Comparison of ENCODE assay signal across 31 cellular contexts in genomic region chr6:49579649-49580048, GRCh38. TPM values are rescaled to one million over a fixed set of nuclear protein-coding genes. Genes with fewer than 3 reads are reported as not detected.
"Had no signal": no experiment of that assay in that cellular context is flagged by ENCODE, and none has a peak within 500 bp of the region (broad histone marks: within the 10 kb centered on the region; RNA-seq: fewer than 3 reads in every experiment).

No MANE protein-coding gene starts in this region.

- H3K9me3 ChIP-seq: stomach, suprapubic skin, testis, thoracic aorta, thyroid gland, tibial artery, tibial nerve, transverse colon, upper lobe of left lung, upper lobe of right lung, uterus, vagina had no signal

- FAIRE-seq: urothelium cell line had no signal

- H3K4me3 Mint-ChIP-seq: stimulated activated effector memory CD8-positive, alpha-beta T cell treated with anti-CD3 and anti-CD28 coated beads, Interleukin-12 subunit alpha, Interleukin-12 subunit beta, amount 100 ng/mL, for 72 hours; stimulated activated memory B cell treated with anti-CD40 and anti-IgM and Interleukin-4, amounts not matched to agents 10 μg/mL and 1 μg/mL and 100 μg/mL, for 72 hours; stimulated activated naive B cell treated with anti-CD40 and anti-IgM and Interleukin-4, amounts not matched to agents 10 μg/mL and 1 μg/mL and 100 μg/mL, for 72 hours; stimulated activated naive CD8-positive, alpha-beta T cell treated with anti-CD3 and anti-CD28 coated beads, Interleukin-15, amount 100 ng/mL, for 72 hours; stimulated activated naive CD8-positive, alpha-beta T cell treated with anti-CD3 and anti-CD28 coated beads, Interleukin-15, Interleukin-2, amounts not matched to agents 100 ng/mL and 50 ng/mL, for 24 hours; type B pancreatic cell had no signal

- H3K27me3 ChIP-seq: stomach, suprapubic skin, testis, thyroid gland, tibial artery, tibial nerve, transverse colon, upper lobe of left lung, upper lobe of right lung, uterus, vagina had no signal

- H3K27ac Mint-ChIP-seq: stimulated activated effector memory CD8-positive, alpha-beta T cell treated with anti-CD3 and anti-CD28 coated beads, Interleukin-12 subunit alpha, Interleukin-12 subunit beta, amount 100 ng/mL, for 72 hours; stimulated activated memory B cell treated with anti-CD40 and anti-IgM and Interleukin-4, amounts not matched to agents 10 μg/mL and 1 μg/mL and 100 μg/mL, for 72 hours; stimulated activated naive B cell treated with anti-CD40 and anti-IgM and Interleukin-4, amounts not matched to agents 10 μg/mL and 1 μg/mL and 100 μg/mL, for 72 hours; stimulated activated naive CD8-positive, alpha-beta T cell treated with anti-CD3 and anti-CD28 coated beads, Interleukin-15, amount 100 ng/mL, for 72 hours; stimulated activated naive CD8-positive, alpha-beta T cell treated with anti-CD3 and anti-CD28 coated beads, Interleukin-15, Interleukin-2, amounts not matched to agents 100 ng/mL and 50 ng/mL, for 24 hours; type B pancreatic cell had no signal

- H3K27me3 Mint-ChIP-seq: stimulated activated memory B cell treated with anti-CD40 and anti-IgM and Interleukin-4, amounts not matched to agents 10 μg/mL and 1 μg/mL and 100 μg/mL, for 72 hours; stimulated activated naive B cell treated with anti-CD40 and anti-IgM and Interleukin-4, amounts not matched to agents 10 μg/mL and 1 μg/mL and 100 μg/mL, for 72 hours; stimulated activated naive CD8-positive, alpha-beta T cell treated with anti-CD3 and anti-CD28 coated beads, Interleukin-15, Interleukin-2, amounts not matched to agents 100 ng/mL and 50 ng/mL, for 24 hours; type B pancreatic cell had no signal

- DNase-seq: stimulated activated CD4-positive, alpha-beta T cell treated with anti-CD3 and anti-CD28 coated beads, Interleukin-2, amount 100 ng/mL, for 48 hours; stimulated activated CD4-positive, alpha-beta T cell treated with anti-CD3 and anti-CD28 coated beads, Interleukin-4, amount 100 ng/mL, for 1 hour; stimulated activated CD4-positive, alpha-beta T cell treated with anti-CD3 and anti-CD28 coated beads, Interleukin-4, amount 100 ng/mL, for 24 hours; stimulated activated CD4-positive, alpha-beta T cell treated with anti-CD3 and anti-CD28 coated beads, Interleukin-4, amount 100 ng/mL, for 4 hours; stimulated activated CD8-positive, alpha-beta memory T cell treated with anti-CD3 and anti-CD28 coated beads, Interleukin-4, amount 100 ng/mL, for 48 hours; stimulated activated naive B cell treated with anti-CD40 and anti-IgM and Interleukin-4, amounts not matched to agents 10 μg/mL and 1 μg/mL and 100 μg/mL, for 72 hours; stimulated activated naive CD4-positive, alpha-beta T cell; stimulated activated naive CD4-positive, alpha-beta T cell treated with Interleukin-2 at 50 U/mL for 16 hours; stimulated activated naive CD8-positive, alpha-beta T cell treated with anti-CD3 and anti-CD28 coated beads, Interleukin-15, amount 100 ng/mL, for 72 hours; stimulated activated naive CD8-positive, alpha-beta T cell treated with anti-CD3 and anti-CD28 coated beads, Interleukin-15, Interleukin-2, amounts not matched to agents 100 U/mL and 50 U/mL, for 24 hours; stomach; substantia nigra; testis; thyroid gland; tibial artery; transverse colon; trophoblast cell; upper lobe of left lung; upper lobe of right lung; uterus had no signal

- H3K27ac ChIP-seq: stomach, suprapubic skin, testis, thoracic aorta, thyroid gland, tibial artery, tibial nerve, transverse colon, upper lobe of left lung, upper lobe of right lung, uterus, vagina had no signal

- H3K9me3 Mint-ChIP-seq: type B pancreatic cell had no signal

- ATAC-seq: stimulated activated effector memory CD8-positive, alpha-beta T cell treated with anti-CD3 and anti-CD28 coated beads, Interleukin-12 subunit alpha, Interleukin-12 subunit beta, amount 100 ng/mL, for 72 hours; stimulated activated memory B cell treated with anti-CD40 and anti-IgM and Interleukin-4, amounts not matched to agents 10 μg/mL and 1 μg/mL and 100 μg/mL, for 72 hours; stimulated activated naive B cell treated with anti-CD40 and anti-IgM and Interleukin-4, amounts not matched to agents 10 μg/mL and 1 μg/mL and 100 μg/mL, for 72 hours; stimulated activated naive CD8-positive, alpha-beta T cell treated with anti-CD3 and anti-CD28 coated beads, Interleukin-15, amount 100 ng/mL, for 72 hours; stimulated activated naive CD8-positive, alpha-beta T cell treated with anti-CD3 and anti-CD28 coated beads, Interleukin-15, Interleukin-2, amounts not matched to agents 100 U/mL and 50 U/mL, for 24 hours; upper lobe of right lung had no signal

- H3K4me1 Mint-ChIP-seq: stimulated activated effector memory CD8-positive, alpha-beta T cell treated with anti-CD3 and anti-CD28 coated beads, Interleukin-12 subunit alpha, Interleukin-12 subunit beta, amount 100 ng/mL, for 72 hours; stimulated activated memory B cell treated with anti-CD40 and anti-IgM and Interleukin-4, amounts not matched to agents 10 μg/mL and 1 μg/mL and 100 μg/mL, for 72 hours; stimulated activated naive B cell treated with anti-CD40 and anti-IgM and Interleukin-4, amounts not matched to agents 10 μg/mL and 1 μg/mL and 100 μg/mL, for 72 hours; stimulated activated naive CD8-positive, alpha-beta T cell treated with anti-CD3 and anti-CD28 coated beads, Interleukin-15, amount 100 ng/mL, for 72 hours had no signal

- H3K36me3 Mint-ChIP-seq: stimulated activated effector memory CD8-positive, alpha-beta T cell treated with anti-CD3 and anti-CD28 coated beads, Interleukin-12 subunit alpha, Interleukin-12 subunit beta, amount 100 ng/mL, for 72 hours; stimulated activated memory B cell treated with anti-CD40 and anti-IgM and Interleukin-4, amounts not matched to agents 10 μg/mL and 1 μg/mL and 100 μg/mL, for 72 hours; stimulated activated naive B cell treated with anti-CD40 and anti-IgM and Interleukin-4, amounts not matched to agents 10 μg/mL and 1 μg/mL and 100 μg/mL, for 72 hours; type B pancreatic cell had no signal

- H3K4me1 ChIP-seq: stomach, suprapubic skin, testis, thyroid gland, tibial artery, tibial nerve, transverse colon, upper lobe of left lung, upper lobe of right lung, uterus, vagina had no signal

- H3K36me3 ChIP-seq: stomach, suprapubic skin, thoracic aorta, thyroid gland, tibial artery, tibial nerve, transverse colon, upper lobe of left lung, upper lobe of right lung, uterus, vagina had no signal

- H3K4me3 ChIP-seq: stomach, suprapubic skin, testis, thoracic aorta, thyroid gland, tibial artery, tibial nerve, transverse colon, upper lobe of left lung, upper lobe of right lung, uterus, vagina had no signal

RNA-seq across cellular contexts. Expression of gene RHAG, which starts 57.0 kb away (rescaled TPM):
- total RNA-seq: subcutaneous adipose tissue, testis, thoracic aorta, thyroid gland, upper lobe of right lung, ureter had no signal
